Comparison of ENCODE assay signal across 17 cellular contexts in genomic region chr1:40301541-40302299, GRCh38. TPM values are rescaled to one million over a fixed set of nuclear protein-coding genes. Genes with fewer than 3 reads are reported as not detected.
DNase-seq lines count a peak whose midpoint lies in the region; ATAC-seq and TF ChIP-seq lines count a peak whose summit lies in the region.
"Had no signal": no experiment of that assay in that cellular context is flagged by ENCODE, and none has a peak within 500 bp of the region (broad histone marks: within the 10 kb centered on the region; RNA-seq: fewer than 3 reads in every experiment).

No MANE protein-coding gene starts in this region.

- H2AFZ ChIP-seq in PC-3 (ENCODE audit: low read length) = no peak overlapping the region

- no peaks in the 10 kb centered on the region for H3K9me2 ChIP-seq in PC-3 (replicated peaks; ENCODE audit: low read length)

- BruUV-seq in PC-3 (replicated peaks; lab: Mats Ljungman, UMichigan) = no TSS peak

- no peaks in the 10 kb centered on the region for H3K27me3 ChIP-seq in PC-3 (ENCODE audit: low read length)
- H3K27me3 ChIP-seq: BLaER1 treated with 17β-estradiol and CSF1 and Interleukin-3, amounts not matched to agents 10 nM and 100 nM had no signal

- H3K9ac ChIP-seq in PC-3 (ENCODE audit: low read length) = no peak overlapping the region
- H3K9ac ChIP-seq: BLaER1 treated with 17β-estradiol and CSF1 and Interleukin-3, amounts not matched to agents 10 nM and 100 nM had no signal

- no peaks in the 10 kb centered on the region for H4K20me1 ChIP-seq in PC-3 (ENCODE audit: low read length)
- H4K20me1 ChIP-seq: BLaER1 treated with 17β-estradiol and CSF1 and Interleukin-3, amounts not matched to agents 10 nM and 100 nM had no signal

- H3K4me1 Mint-ChIP-seq in endothelial cell (ENCODE audit: unreplicated experiment) (no peaks in the 10 kb centered on the region), osteocyte (ENCODE audit: unreplicated experiment) (no peaks in the 10 kb centered on the region)

- H3K4me2 ChIP-seq in PC-3 (ENCODE audit: low read length) = no peak overlapping the region

- peaks cover 7% of the 10 kb centered on the region; the same call in 1 of the 2 replicates for H3K4me1 ChIP-seq in PC-3 (ENCODE audit: insufficient read depth, low read length)

- H3K79me2 ChIP-seq in PC-3 (ENCODE audit: low read length) = no peaks in the 10 kb centered on the region

- no peaks in the 10 kb centered on the region for H3F3A ChIP-seq in PC-3 (ENCODE audit: low read length, unreplicated experiment)

- no peaks in the 10 kb centered on the region for H3K36me3 ChIP-seq in PC-3 (ENCODE audit: low read depth, low read length)

- H3K9me3 Mint-ChIP-seq in endothelial cell (ENCODE audit: unreplicated experiment) = no peaks in the 10 kb centered on the region
- H3K9me3 Mint-ChIP-seq in osteocyte (ENCODE audit: unreplicated experiment) = no peaks in the 10 kb centered on the region
- H3K9me3 Mint-ChIP-seq: CD4-positive, alpha-beta T cell; IgD-negative memory B cell had no signal

- H3K27me3 Mint-ChIP-seq in endothelial cell (ENCODE audit: unreplicated experiment) (peaks cover 2% of the 10 kb centered on the region), osteocyte (ENCODE audit: unreplicated experiment) (no peaks in the 10 kb centered on the region)
- H3K27me3 Mint-ChIP-seq: CD4-positive, alpha-beta T cell; IgD-negative memory B cell had no signal

- H3K4me3 Mint-ChIP-seq in endothelial cell (ENCODE audit: unreplicated experiment) (no peak overlapping the region), osteocyte (ENCODE audit: unreplicated experiment) (no peak overlapping the region)
- H3K4me3 Mint-ChIP-seq: CD4-positive, alpha-beta T cell; IgD-negative memory B cell had no signal

- intact Hi-C loops in PC-3 (cut with micrococcal nuclease) = no loop called here

- DNase-seq in GM20000 (ENCODE audit: low spot score) = peak; percentile 13
- DNase-seq in PC-3 = no peak
- DNase-seq in endothelial cell (ENCODE audit: low spot score) = no peak
- DNase-seq in osteocyte (ENCODE audit: extremely low spot score, unreplicated experiment) = peak; percentile 60
- DNase-seq in iPS-NIHi11 (ENCODE audit: low spot score) = no peak
- DNase-seq in activated gamma-delta T cell treated with Interleukin-2 at 50 U/mL for 16 hours = no peak
- DNase-seq: ACHN; Calu3; CD4-positive, alpha-beta T cell; DMS79 had no signal

- no peak overlapping the region for H3K4me3 ChIP-seq in PC-3 (ENCODE audit: low read length)
- H3K4me3 ChIP-seq: BLaER1 treated with 17β-estradiol and CSF1 and Interleukin-3, amounts not matched to agents 10 nM and 100 nM; GM12878 had no signal

- H3K27ac ChIP-seq in PC-3 (ENCODE audit: low read length) = no peak overlapping the region
- H3K27ac ChIP-seq: BLaER1 treated with 17β-estradiol and CSF1 and Interleukin-3, amounts not matched to agents 10 nM and 100 nM had no signal

- CTCF ChIA-PET in PC-3 (lab: Charles Lee) = no interaction called here

- H3K27ac Mint-ChIP-seq in endothelial cell (ENCODE audit: unreplicated experiment) = peak overlapping the region; percentile 16
- no peak overlapping the region for H3K27ac Mint-ChIP-seq in osteocyte (ENCODE audit: unreplicated experiment)
- H3K27ac Mint-ChIP-seq: CD4-positive, alpha-beta T cell; IgD-negative memory B cell had no signal

- 0 out of 2 replicates have a peak, but pooled peaks have one; percentile 13 for ATAC-seq in PC-3
- ATAC-seq in GM21515 (IDR thresholded peaks at IDR 0.05; ENCODE audit: unreplicated experiment) = no peak
- ATAC-seq: GM12878 had no signal

- no peak for TF ChIP-seq CTCF in GM20000 (IDR thresholded peaks at IDR 0.05; ENCODE audit: extremely low read depth, missing control alignments)
- TF ChIP-seq CTCF in PC-3 (conservative IDR thresholded peaks at IDR 0.05; ENCODE audit: low read depth, low read length) = no peak
- no peak for TF ChIP-seq CTCF in endothelial cell (IDR thresholded peaks at IDR 0.05; ENCODE audit: unreplicated experiment)
- TF ChIP-seq CTCF in osteocyte (IDR thresholded peaks at IDR 0.05) = no peak

- no peaks in the 10 kb centered on the region for H3K9me3 ChIP-seq in PC-3 (ENCODE audit: low read length)
- H3K9me3 ChIP-seq: BLaER1 treated with 17β-estradiol and CSF1 and Interleukin-3, amounts not matched to agents 10 nM and 100 nM had no signal

- POLR2A ChIA-PET in PC-3 (lab: Charles Lee; ENCODE audit: unreplicated experiment) = no interaction called here

- H3K36me3 Mint-ChIP-seq in endothelial cell (ENCODE audit: low read depth, unreplicated experiment) = no peaks in the 10 kb centered on the region
- no peaks in the 10 kb centered on the region for H3K36me3 Mint-ChIP-seq in osteocyte (ENCODE audit: unreplicated experiment)

RNA-seq across cellular contexts. Expression of gene COL9A2, which starts 15.4 kb away (rescaled TPM):
- 4.4 and 7.0 TPM in 2 replicates for total RNA-seq in PC-3 (2014; rRNA removed)
- total RNA-seq in endothelial cell (ENCODE audit: unreplicated experiment) = 5.4 TPM
- 2.1 and 2.7 TPM in 2 replicates for total RNA-seq in osteocyte

RNA-seq across cellular contexts. Expression of gene ZMPSTE24, which starts 43.7 kb away (rescaled TPM):
- total RNA-seq in PC-3 (2014; rRNA removed) (68.7 and 76.1 TPM in 2 replicates), endothelial cell (ENCODE audit: unreplicated experiment) (32.9 TPM), osteocyte (41.2 and 43.4 TPM in 2 replicates)

RNA-seq across cellular contexts. Expression of gene TMCO2, which starts 54.0 kb away (rescaled TPM):
- total RNA-seq in PC-3 (2014; rRNA removed) = not detected in 2 replicates
- total RNA-seq in endothelial cell (ENCODE audit: unreplicated experiment) = 0.54 TPM
- not detected in 2 replicates for total RNA-seq in osteocyte
- total RNA-seq: A172; Calu3; CD4-positive, alpha-beta T cell; G401; GM12878; HT1080 had no signal

Comparison
In these comparisons a context has a peak if more than half of its experiments do, and no peak if none do; other contexts are left out.
1. DNase-seq: peak in GM20000 (single experiment) and osteocyte (single experiment); none in PC-3 (single experiment), endothelial cell (single experiment), iPS-NIHi11 (single experiment) and activated gamma-delta T cell treated with Interleukin-2 at 50 U/mL for 16 hours (single experiment).